Comparison of ENCODE assay signal across 1 cellular context in the genomic region with DNA sequence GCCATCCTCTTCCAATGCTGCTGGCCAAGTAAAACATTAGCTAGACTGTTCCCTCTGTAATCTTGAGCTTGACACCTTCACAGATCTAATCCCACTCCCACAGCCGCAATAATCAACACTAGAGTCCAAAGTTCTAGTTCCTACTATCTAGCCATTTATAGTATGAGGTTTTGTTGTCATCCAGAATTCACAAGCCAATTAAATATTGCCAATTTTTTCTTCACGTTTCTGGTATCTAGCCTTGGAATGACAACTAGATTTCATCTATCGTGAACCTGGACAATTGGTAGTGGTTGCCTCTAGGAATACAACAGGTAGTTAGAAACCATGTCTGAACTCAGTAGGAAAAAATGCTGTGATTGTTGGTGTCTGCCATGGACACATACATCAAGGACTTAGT.
A peak's percentile ranks its signal among the peaks of the same experiment; 100 is the strongest.
TF ChIP-seq lines count a peak whose summit lies in the region.

No MANE protein-coding gene starts in this region.

TF ChIP-seq in HepG2, 621 proteins besides CTCF, POLR2A, EP300 and RAD21 (continued from another document):
- TF ChIP-seq, protein P1, sequence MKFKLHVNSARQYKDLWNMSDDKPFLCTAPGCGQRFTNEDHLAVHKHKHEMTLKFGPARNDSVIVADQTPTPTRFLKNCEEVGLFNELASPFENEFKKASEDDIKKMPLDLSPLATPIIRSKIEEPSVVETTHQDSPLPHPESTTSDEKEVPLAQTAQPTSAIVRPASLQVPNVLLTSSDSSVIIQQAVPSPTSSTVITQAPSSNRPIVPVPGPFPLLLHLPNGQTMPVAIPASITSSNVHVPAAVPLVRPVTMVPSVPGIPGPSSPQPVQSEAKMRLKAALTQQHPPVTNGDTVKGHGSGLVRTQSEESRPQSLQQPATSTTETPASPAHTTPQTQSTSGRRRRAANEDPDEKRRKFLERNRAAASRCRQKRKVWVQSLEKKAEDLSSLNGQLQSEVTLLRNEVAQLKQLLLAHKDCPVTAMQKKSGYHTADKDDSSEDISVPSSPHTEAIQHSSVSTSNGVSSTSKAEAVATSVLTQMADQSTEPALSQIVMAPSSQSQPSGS (CRISPR knock-in tag; IDR thresholded peaks at IDR 0.05) = peak; percentile 28; the same call in 1 of the 2 replicates
- TF ChIP-seq YEATS2 (CRISPR knock-in tag; IDR thresholded peaks at IDR 0.05; ENCODE audit: borderline replicate concordance) (peak; percentile 30; the same call in 1 of the 2 replicates), SOX6 (IDR thresholded peaks at IDR 0.05) (no peak), SOX6 (CRISPR knock-in tag; IDR thresholded peaks at IDR 0.05) (peak; percentile 81), FOXP1 (IDR thresholded peaks at IDR 0.05) (0 out of 2 replicates have a peak, but pooled peaks have one; percentile 35), FOXP1 (CRISPR knock-in tag; IDR thresholded peaks at IDR 0.05) (peak; percentile 87; the same call in 1 of the 2 replicates), GATAD2A (CRISPR knock-in tag; IDR thresholded peaks at IDR 0.05) (peak; percentile 76), ZNF839 (CRISPR knock-in tag; IDR thresholded peaks at IDR 0.05; ENCODE audit: borderline replicate concordance) (no peak), RXRB (CRISPR knock-in tag; IDR thresholded peaks at IDR 0.05; ENCODE audit: borderline replicate concordance) (peak; percentile 70), ZNF816 (CRISPR knock-in tag; IDR thresholded peaks at IDR 0.05; ENCODE audit: borderline replicate concordance) (no peak), NCOR1 (IDR thresholded peaks at IDR 0.05; ENCODE audit: borderline replicate concordance, low read length) (peak; percentile 85; the same call in 1 of the 2 replicates)
- TF ChIP-seq, protein P2, sequence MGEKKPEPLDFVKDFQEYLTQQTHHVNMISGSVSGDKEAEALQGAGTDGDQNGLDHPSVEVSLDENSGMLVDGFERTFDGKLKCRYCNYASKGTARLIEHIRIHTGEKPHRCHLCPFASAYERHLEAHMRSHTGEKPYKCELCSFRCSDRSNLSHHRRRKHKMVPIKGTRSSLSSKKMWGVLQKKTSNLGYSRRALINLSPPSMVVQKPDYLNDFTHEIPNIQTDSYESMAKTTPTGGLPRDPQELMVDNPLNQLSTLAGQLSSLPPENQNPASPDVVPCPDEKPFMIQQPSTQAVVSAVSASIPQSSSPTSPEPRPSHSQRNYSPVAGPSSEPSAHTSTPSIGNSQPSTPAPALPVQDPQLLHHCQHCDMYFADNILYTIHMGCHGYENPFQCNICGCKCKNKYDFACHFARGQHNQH (CRISPR knock-in tag; IDR thresholded peaks at IDR 0.05) = peak; percentile 75; the same call in 1 of the 2 replicates
